15 cellular contexts compared by ENCODE assay signal in genomic region chr7:12670071-12670729, GRCh38. TPM values are rescaled to one million over a fixed set of nuclear protein-coding genes. Genes with fewer than 3 reads are reported as not detected.
DNase-seq lines count a peak whose midpoint lies in the region; ATAC-seq and TF ChIP-seq lines count a peak whose summit lies in the region.
"Had no signal": no experiment of that assay in that cellular context is flagged by ENCODE, and none has a peak within 500 bp of the region (broad histone marks: within the 10 kb centered on the region; RNA-seq: fewer than 3 reads in every experiment).

No MANE protein-coding gene starts in this region.

- intact Hi-C loops in sigmoid colon (cut with DNase I): no loop called here

- no peaks in the 10 kb centered on the region for H3K36me3 ChIP-seq in GM23248 (ENCODE audit: low read depth)
- H3K36me3 ChIP-seq in sigmoid colon: no peaks in the 10 kb centered on the region
- H3K36me3 ChIP-seq: HAP-1 had no signal

- peak; percentile 43 to 93 (median 68) for TF ChIP-seq EP300 in sigmoid colon (IDR thresholded peaks at IDR 0.05)

- no peak overlapping the region for H3K4me3 Mint-ChIP-seq in WTC11
- H3K4me3 Mint-ChIP-seq: activated T-cell treated with anti-CD3 and anti-CD28 coated beads, Interleukin-2, amount 50 U/mL, for 24 hours; neural crest cell; T-cell had no signal

- no peaks in the 10 kb centered on the region for H3K27me3 Mint-ChIP-seq in WTC11 (ENCODE audit: low read depth)
- H3K27me3 Mint-ChIP-seq: activated T-cell treated with anti-CD3 and anti-CD28 coated beads, Interleukin-2, amount 50 U/mL, for 24 hours had no signal

- H3K4me3 ChIP-seq in GM23248: no peak overlapping the region
- H3K4me3 ChIP-seq in sigmoid colon: no peak overlapping the region
- H3K4me3 ChIP-seq: HAP-1 had no signal

- peaks cover 6% of the 10 kb centered on the region; the same call in 1 of the 2 replicates for H3F3A ChIP-seq in GM23248 (ENCODE audit: insufficient read depth)

- no peaks in the 10 kb centered on the region for H4K20me1 ChIP-seq in GM23248 (ENCODE audit: insufficient read depth)

- no peaks in the 10 kb centered on the region for H3K79me2 ChIP-seq in GM23248 (ENCODE audit: insufficient read depth)

- H3K9me3 ChIP-seq in GM23248 (ENCODE audit: low read depth) (no peaks in the 10 kb centered on the region), sigmoid colon (no peaks in the 10 kb centered on the region)

- no peak overlapping the region for H2AFZ ChIP-seq in GM23248

- no peak overlapping the region for H3K4me2 ChIP-seq in GM23248 (ENCODE audit: unreplicated experiment)

- H3K27me3 ChIP-seq in GM23248 (replicated peaks; ENCODE audit: insufficient read depth): no peaks in the 10 kb centered on the region
- no peaks in the 10 kb centered on the region for H3K27me3 ChIP-seq in sigmoid colon

- POLR2A ChIA-PET in WTC11 (lab: Charles Lee): no interaction called here

- CTCF ChIA-PET in WTC11 (lab: Charles Lee): interaction anchor here (1.9 kb wide), 1 partner anchor 16 kb away, joined by 7 read pairs; the partner anchor contains the start of gene ARL4A

- H3K27ac ChIP-seq in GM23248: no peak overlapping the region
- H3K27ac ChIP-seq in sigmoid colon: peak overlapping the region; percentile 66 to 80 (median 76)

- H3K4me1 ChIP-seq in GM23248 (ENCODE audit: insufficient read depth) (peaks cover 15% of the 10 kb centered on the region), sigmoid colon (peaks cover 0 to 57% (median 39%) of the 10 kb centered on the region in 4 donors)

- H3K9ac ChIP-seq in GM23248: no peak overlapping the region

- no peaks in the 10 kb centered on the region for H3K36me3 Mint-ChIP-seq in WTC11
- H3K36me3 Mint-ChIP-seq: T-cell had no signal

- H3K9me3 Mint-ChIP-seq in WTC11: peaks cover 4% of the 10 kb centered on the region
- H3K9me3 Mint-ChIP-seq: activated T-cell treated with anti-CD3 and anti-CD28 coated beads, Interleukin-2, amount 50 U/mL, for 24 hours; neural crest cell; T-cell had no signal

- no peak overlapping the region for H3K27ac Mint-ChIP-seq in WTC11
- H3K27ac Mint-ChIP-seq: activated T-cell treated with anti-CD3 and anti-CD28 coated beads, Interleukin-2, amount 50 U/mL, for 24 hours; T-cell had no signal

- H3K4me1 Mint-ChIP-seq in WTC11: no peaks in the 10 kb centered on the region
- H3K4me1 Mint-ChIP-seq: neural crest cell had no signal

- DNase-seq in GM23248 (peak; percentile 42), SK-MEL-5 (ENCODE audit: low read depth, low spot score) (peak; percentile 39), fibroblast of the conjunctiva (ENCODE audit: low read depth) (peak; percentile 84), sigmoid colon (peak; percentile 68), DMS114 treated with DMSO at 0.1 percent for 48 hours (lab: John Stamatoyannopoulos, UW; ENCODE audit: unreplicated experiment) (no peak), WTC11 (ENCODE audit: low spot score) (no peak)
- DNase-seq in NK-92 treated with Interleukin-12 subunit alpha and Interleukin-12 subunit beta, amount 100 ng/mL, for 24 hours (lab: John Stamatoyannopoulos, UW): no peak
- DNase-seq: activated T-cell treated with anti-CD3 and anti-CD28 coated beads, Interleukin-2, amount 50 U/mL, for 24 hours; kidney; NCI-H1930; substantia nigra; T-cell had no signal

- H3K9me2 ChIP-seq in GM23248 (ENCODE audit: insufficient read depth): no peaks in the 10 kb centered on the region

- no peak for TF ChIP-seq POLR2A in sigmoid colon (IDR thresholded peaks at IDR 0.05)

- 36 to 41% methylated on average over 1 of the region's 1 CpG for WGBS in GM23248 (ENCODE audit: low coverage in 1 of 2, low lambda C conversion rate in 2 of 2, missing lambda C conversion rate in 2 of 2), 2 experiments
- WGBS in sigmoid colon, 2 donors: 77 to 80% methylated on average over 1 of the region's 1 CpG

- TF ChIP-seq CTCF in sigmoid colon (IDR thresholded peaks at IDR 0.05) (no peak), WTC11 (IDR thresholded peaks at IDR 0.05) (no peak)

- ATAC-seq in GM18498 (IDR thresholded peaks at IDR 0.05; ENCODE audit: unreplicated experiment) (no peak), WTC11 (no peak)
- ATAC-seq: T-cell had no signal

- in situ Hi-C loops in GM23248 (cut with MboI): no loop called here
- in situ Hi-C loops in SK-MEL-5 (cut with HindIII; ENCODE audit: low pct_unique_long_range_greater_than_20kb, low sequenced_read_pairs): no loop called here

TF ChIP-seq in WTC11, 78 proteins besides CTCF, POLR2A, EP300 and RAD21:
- no peak for TF ChIP-seq TCF7 (CRISPR knock-in tag; IDR thresholded peaks at IDR 0.05; ENCODE audit: low read depth)
- TF ChIP-seq ZNF423 (CRISPR knock-in tag; IDR thresholded peaks at IDR 0.05): no peak
- no peak for TF ChIP-seq CDX4 (CRISPR knock-in tag; IDR thresholded peaks at IDR 0.05; ENCODE audit: borderline replicate concordance)
- TF ChIP-seq ZNF671 (CRISPR knock-in tag; IDR thresholded peaks at IDR 0.05): no peak
- TF ChIP-seq ZNF232 (CRISPR knock-in tag; IDR thresholded peaks at IDR 0.05): no peak
- TF ChIP-seq ERG (CRISPR knock-in tag; IDR thresholded peaks at IDR 0.05): no peak
- TF ChIP-seq MYBL2 (CRISPR knock-in tag; IDR thresholded peaks at IDR 0.05): no peak

RNA-seq across cellular contexts. Expression of gene ARL4A, which starts 17.2 kb away (rescaled TPM):
- 17.5 and 22.6 TPM in 2 replicates for total RNA-seq in GM23248 (2014; rRNA removed; shearing (Covaris generic))
- polyA plus RNA-seq in GM23248 (2016; fragmentation: Nextera tagmentation; extraction: Ambion mirVana) (20.9 and 23.0 TPM in 2 replicates), sigmoid colon (100 to 1,000 TPM in 1 of 3 donors, 10 to 100 TPM in 2; 60.7 to 124 (median 98.5) TPM)
- 32.2 and 33.5 TPM in 2 replicates for total RNA-seq in SK-MEL-5 (2014; rRNA removed; shearing (Covaris generic))
- 12.4 and 18.8 TPM in 2 replicates for polyA plus RNA-seq in SK-MEL-5 (2015; cell fraction: cytosol; rRNA removed)
- 20.6 and 24.3 TPM in 2 replicates for polyA plus RNA-seq in SK-MEL-5 (2015; cell fraction: nucleus; rRNA removed)
- total RNA-seq in sigmoid colon (10 to 100 TPM; 33.2 to 42.8 (median 35.7) TPM), WTC11 (2021) (20.9 to 25.4 TPM (median 21.9 TPM) in 3 replicates)

Comparison
In these comparisons a context has a peak if more than half of its experiments do, and no peak if none do; other contexts are left out.
1. DNase-seq: peak in GM23248 (single experiment), SK-MEL-5 (single experiment), fibroblast of the conjunctiva (single experiment) and sigmoid colon (single experiment); none in DMS114 treated with DMSO at 0.1 percent for 48 hours (single experiment), WTC11 (single experiment) and NK-92 treated with Interleukin-12 subunit alpha and Interleukin-12 subunit beta, amount 100 ng/mL, for 24 hours (single experiment).